ENCODE assay signal across 1 cellular context in the genomic region with DNA sequence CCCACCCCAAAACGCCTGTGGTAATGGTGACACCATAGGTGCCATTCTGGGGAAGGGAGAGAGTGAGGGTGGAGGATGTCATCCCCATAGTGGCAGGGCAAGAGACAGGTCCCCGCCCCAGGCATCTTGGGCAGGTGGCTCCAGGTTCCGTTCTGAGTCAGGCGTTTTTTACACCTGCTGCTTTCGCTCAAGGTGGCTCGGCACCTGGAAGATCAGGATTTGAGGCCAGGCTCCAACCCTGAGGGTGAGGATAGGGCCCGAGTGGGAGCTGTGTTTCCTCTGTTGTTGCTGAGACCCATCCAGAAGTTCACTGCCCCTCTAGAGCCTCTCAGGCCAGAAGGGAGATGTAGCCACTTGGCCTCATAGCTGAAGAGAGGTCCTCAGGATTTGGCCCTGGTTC.
TF ChIP-seq lines count a peak whose summit lies in the region.

No MANE protein-coding gene starts in this region.

TF ChIP-seq in A549, 52 proteins besides CTCF, POLR2A, EP300 and RAD21 (continued from another document):
- TF ChIP-seq, protein P1, sequence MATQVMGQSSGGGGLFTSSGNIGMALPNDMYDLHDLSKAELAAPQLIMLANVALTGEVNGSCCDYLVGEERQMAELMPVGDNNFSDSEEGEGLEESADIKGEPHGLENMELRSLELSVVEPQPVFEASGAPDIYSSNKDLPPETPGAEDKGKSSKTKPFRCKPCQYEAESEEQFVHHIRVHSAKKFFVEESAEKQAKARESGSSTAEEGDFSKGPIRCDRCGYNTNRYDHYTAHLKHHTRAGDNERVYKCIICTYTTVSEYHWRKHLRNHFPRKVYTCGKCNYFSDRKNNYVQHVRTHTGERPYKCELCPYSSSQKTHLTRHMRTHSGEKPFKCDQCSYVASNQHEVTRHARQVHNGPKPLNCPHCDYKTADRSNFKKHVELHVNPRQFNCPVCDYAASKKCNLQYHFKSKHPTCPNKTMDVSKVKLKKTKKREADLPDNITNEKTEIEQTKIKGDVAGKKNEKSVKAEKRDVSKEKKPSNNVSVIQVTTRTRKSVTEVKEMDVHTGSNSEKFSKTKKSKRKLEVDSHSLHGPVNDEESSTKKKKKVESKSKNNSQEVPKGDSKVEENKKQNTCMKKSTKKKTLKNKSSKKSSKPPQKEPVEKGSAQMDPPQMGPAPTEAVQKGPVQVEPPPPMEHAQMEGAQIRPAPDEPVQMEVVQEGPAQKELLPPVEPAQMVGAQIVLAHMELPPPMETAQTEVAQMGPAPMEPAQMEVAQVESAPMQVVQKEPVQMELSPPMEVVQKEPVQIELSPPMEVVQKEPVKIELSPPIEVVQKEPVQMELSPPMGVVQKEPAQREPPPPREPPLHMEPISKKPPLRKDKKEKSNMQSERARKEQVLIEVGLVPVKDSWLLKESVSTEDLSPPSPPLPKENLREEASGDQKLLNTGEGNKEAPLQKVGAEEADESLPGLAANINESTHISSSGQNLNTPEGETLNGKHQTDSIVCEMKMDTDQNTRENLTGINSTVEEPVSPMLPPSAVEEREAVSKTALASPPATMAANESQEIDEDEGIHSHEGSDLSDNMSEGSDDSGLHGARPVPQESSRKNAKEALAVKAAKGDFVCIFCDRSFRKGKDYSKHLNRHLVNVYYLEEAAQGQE (IDR thresholded peaks at IDR 0.05) = no peak
- TF ChIP-seq, protein P2, sequence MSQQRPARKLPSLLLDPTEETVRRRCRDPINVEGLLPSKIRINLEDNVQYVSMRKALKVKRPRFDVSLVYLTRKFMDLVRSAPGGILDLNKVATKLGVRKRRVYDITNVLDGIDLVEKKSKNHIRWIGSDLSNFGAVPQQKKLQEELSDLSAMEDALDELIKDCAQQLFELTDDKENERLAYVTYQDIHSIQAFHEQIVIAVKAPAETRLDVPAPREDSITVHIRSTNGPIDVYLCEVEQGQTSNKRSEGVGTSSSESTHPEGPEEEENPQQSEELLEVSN (IDR thresholded peaks at IDR 0.05; ENCODE audit: borderline replicate concordance, low read depth) = no peak
- no peak for TF ChIP-seq GATA3 (IDR thresholded peaks at IDR 0.05; ENCODE audit: borderline replicate concordance)
- no peak for TF ChIP-seq ZFP36 (IDR thresholded peaks at IDR 0.05; ENCODE audit: borderline replicate concordance, partially characterized antibody)
- no peak for TF ChIP-seq KDM5A (IDR thresholded peaks at IDR 0.05)
- TF ChIP-seq HEYL (CRISPR knock-in tag; IDR thresholded peaks at IDR 0.05) = no peak
- TF ChIP-seq JUNB (IDR thresholded peaks at IDR 0.05) = no peak
- TF ChIP-seq KDM1A (IDR thresholded peaks at IDR 0.05; ENCODE audit: low read depth) = no peak
